Comparison of ENCODE assay signal across 8 cellular contexts in genomic region chr9:123338710-123339665, GRCh38. TPM values are rescaled to one million over a fixed set of nuclear protein-coding genes. Genes with fewer than 3 reads are reported as not detected.
DNase-seq lines count a peak whose midpoint lies in the region; ATAC-seq and TF ChIP-seq lines count a peak whose summit lies in the region.

No MANE protein-coding gene starts in this region.

- H3K36me3 ChIP-seq in trophoblast cell (ENCODE audit: control insufficient read depth in 1 of 2, insufficient read depth in 2 of 2, low read length in 2 of 2) = no peaks in the 10 kb centered on the region
- H3K36me3 ChIP-seq in BE2C = no peaks in the 10 kb centered on the region

- H3K9ac ChIP-seq in trophoblast cell (ENCODE audit: low read length) = no peak overlapping the region

- H3K27me3 ChIP-seq in trophoblast cell (ENCODE audit: insufficient read depth, low read length) = no peaks in the 10 kb centered on the region
- H3K27me3 ChIP-seq in BE2C = no peaks in the 10 kb centered on the region

- H2BK120ac ChIP-seq in trophoblast cell (ENCODE audit: insufficient read depth, low read length, poor library complexity) = no peak overlapping the region

- H3K18ac ChIP-seq in trophoblast cell (ENCODE audit: low read length) = no peak overlapping the region

- H3K4ac ChIP-seq in trophoblast cell (ENCODE audit: low read depth, low read length) = no peak overlapping the region

- H3K79me2 ChIP-seq in trophoblast cell (ENCODE audit: control insufficient read depth, insufficient read depth, low read length, poor library complexity) = no peaks in the 10 kb centered on the region

- ATAC-seq in GM18861 (IDR thresholded peaks at IDR 0.05; ENCODE audit: unreplicated experiment) = peak; percentile 47
- peak; percentile 65 for ATAC-seq in HG02981 (IDR thresholded peaks at IDR 0.05; ENCODE audit: unreplicated experiment)

- DNase-seq in T-helper 9 cell (peak; percentile 8), astrocyte of the spinal cord (ENCODE audit: low read depth, low spot score) (peak; percentile 10), trophoblast cell (peak; percentile 69 to 75), retina (no peak), BE2C (no peak), NCI-H146 treated with DMSO at 0.1 percent for 48 hours (lab: John Stamatoyannopoulos, UW; ENCODE audit: unreplicated experiment) (no peak)

- H3K4me3 ChIP-seq in astrocyte of the spinal cord (ENCODE audit: low read depth, low read length) (no peak overlapping the region), trophoblast cell (ENCODE audit: low read depth, low read length) (no peak overlapping the region), BE2C (ENCODE audit: low read depth, low read length) (no peak overlapping the region)

- H4K8ac ChIP-seq in trophoblast cell (ENCODE audit: low read depth, low read length) = no peak overlapping the region

- no peak overlapping the region for H2AK5ac ChIP-seq in trophoblast cell (ENCODE audit: low read length)

- peaks cover 11 to 13% of the 10 kb centered on the region in 2 experiments for H3K4me1 ChIP-seq in trophoblast cell (ENCODE audit: control insufficient read depth in 1 of 2, insufficient read depth in 2 of 2, low read length in 2 of 2)
- H3K4me1 ChIP-seq in BE2C = no peaks in the 10 kb centered on the region; the same call in none of the 2 replicates

- no peak overlapping the region for H3K23ac ChIP-seq in trophoblast cell (ENCODE audit: low read length)

- no CpG with 5 or more reads among the region's 35 CpGs for WGBS in trophoblast cell (ENCODE audit: extremely low coverage, insufficient coverage, insufficient read length)

- H3K9me3 ChIP-seq in trophoblast cell (ENCODE audit: insufficient read depth, low read depth, low read length) = peaks cover 3% of the 10 kb centered on the region
- no peaks in the 10 kb centered on the region for H3K9me3 ChIP-seq in BE2C

- H2BK5ac ChIP-seq in trophoblast cell (ENCODE audit: low read depth, low read length, poor library complexity) = no peak overlapping the region

- H2AFZ ChIP-seq in trophoblast cell (ENCODE audit: insufficient read depth, low read length, poor library complexity) = no peak overlapping the region

- no peak overlapping the region for H4K12ac ChIP-seq in trophoblast cell (ENCODE audit: low read depth, low read length)

- H3K14ac ChIP-seq in trophoblast cell (ENCODE audit: low read length) = no peak overlapping the region

- in situ Hi-C loops in astrocyte of the spinal cord (cut with HindIII; ENCODE audit: low sequenced_read_pairs) = no loop called here

- no peak for TF ChIP-seq CTCF in astrocyte of the spinal cord (IDR thresholded peaks at IDR 0.05; ENCODE audit: low read depth, low read length)
- no peak for TF ChIP-seq CTCF in BE2C (IDR thresholded peaks at IDR 0.05; ENCODE audit: low read depth, low read length)

- no peak overlapping the region for H3K27ac ChIP-seq in trophoblast cell (ENCODE audit: low read depth, low read length)

- H3K4me2 ChIP-seq in trophoblast cell (ENCODE audit: low read length) = no peak overlapping the region

- H2BK12ac ChIP-seq in trophoblast cell (ENCODE audit: low read length) = no peak overlapping the region

- no peaks in the 10 kb centered on the region for H3K79me1 ChIP-seq in trophoblast cell (ENCODE audit: low read length)

- H4K91ac ChIP-seq in trophoblast cell (ENCODE audit: low read depth, low read length) = no peak overlapping the region

RNA-seq across cellular contexts. Expression of gene CRB2, which starts 17.0 kb away (rescaled TPM):
- polyA plus RNA-seq in trophoblast cell (2013) = 5.1 and 5.5 TPM in 2 replicates
- 4.6 TPM for polyA plus RNA-seq in BE2C (2012; ENCODE audit: insufficient read depth, insufficient read length, low read depth)

Comparison
In these comparisons a context has a peak if more than half of its experiments do, and no peak if none do; other contexts are left out.
1. DNase-seq: peak in T-helper 9 cell (single experiment), astrocyte of the spinal cord (single experiment) and trophoblast cell (2 of 2); none in retina (single experiment), BE2C (single experiment) and NCI-H146 treated with DMSO at 0.1 percent for 48 hours (single experiment).